Comparison of ENCODE assay signal across 30 cellular contexts in genomic region chr22:19036229-19036522, GRCh38.
"Had no signal": no experiment of that assay in that cellular context is flagged by ENCODE, and none has a peak within 500 bp of the region (broad histone marks: within the 10 kb centered on the region; RNA-seq: fewer than 3 reads in every experiment).

No MANE protein-coding gene starts in this region.

- H2AFZ ChIP-seq: PC-9 had no signal

- H3K4me2 ChIP-seq: PC-9 had no signal

- H3K27ac ChIP-seq: adrenal gland, brain microvascular endothelial cell, cardiac muscle cell, PC-9, WERI-Rb-1 had no signal

- H3K27me3 ChIP-seq: adrenal gland had no signal

- H3K4me1 Mint-ChIP-seq: activated CD4-positive, alpha-beta T cell treated with anti-CD3 and anti-CD28 coated beads, Interleukin-2, amount 10 ng/mL, durations not matched to agents 7 days and 5 days; central memory CD8-positive, alpha-beta T cell had no signal

- H3K27ac Mint-ChIP-seq: activated CD4-positive, alpha-beta T cell treated with anti-CD3 and anti-CD28 coated beads, Interleukin-2, amount 10 ng/mL, durations not matched to agents 7 days and 5 days; activated naive CD4-positive, alpha-beta T cell treated with anti-CD3 and anti-CD28 coated beads for 36 hours; activated T-helper 1 cell treated with anti-CD3 and anti-CD28 coated beads, Interleukin-12 subunit alpha, Interleukin-12 subunit beta, Interleukin-2, Interleukin-4 antibody, amounts not matched to agents 30 ng/mL and 10 ng/mL and 1 ng/mL, durations not matched to agents 14 hours and 24 hours and 36 hours had no signal

- H3K4me1 ChIP-seq: adrenal gland had no signal

- H3K27me3 Mint-ChIP-seq: central memory CD8-positive, alpha-beta T cell had no signal

- H3K4me3 ChIP-seq: adrenal gland, cardiac muscle cell, PC-9 had no signal

- H3K4me3 Mint-ChIP-seq: activated CD4-positive, alpha-beta T cell treated with anti-CD3 and anti-CD28 coated beads, Interleukin-2, amount 10 ng/mL, durations not matched to agents 7 days and 5 days; activated naive CD4-positive, alpha-beta T cell treated with anti-CD3 and anti-CD28 coated beads for 36 hours; activated T-cell treated with anti-CD3 and anti-CD28 coated beads, Interleukin-2, amount 50 U/mL, for 4 hours; activated T-helper 1 cell treated with anti-CD3 and anti-CD28 coated beads, Interleukin-12 subunit alpha, Interleukin-12 subunit beta, Interleukin-2, Interleukin-4 antibody, amounts not matched to agents 30 ng/mL and 10 ng/mL and 1 ng/mL, durations not matched to agents 14 hours and 24 hours and 36 hours; central memory CD8-positive, alpha-beta T cell had no signal

- DNase-seq: activated CD4-positive, alpha-beta T cell treated with anti-CD3 and anti-CD28 coated beads for 1 hour; activated CD4-positive, alpha-beta T cell treated with anti-CD3 and anti-CD28 coated beads, Interleukin-2, amount 10 ng/mL, durations not matched to agents 7 days and 5 days; activated CD4-positive, alpha-beta T cell treated with anti-CD3 and anti-CD28 coated beads, Interleukin-2, amount 50 U/mL, for 48 hours; activated CD4-positive, CD25-positive, alpha-beta regulatory T cell; activated CD8-positive, alpha-beta memory T cell treated with anti-CD3 and anti-CD28 coated beads, Interleukin-2, amount 50 U/mL, for 4 hours; activated gamma-delta T cell treated with Interleukin-2 at 50 U/mL for 16 hours; activated naive CD4-positive, alpha-beta T cell treated with anti-CD3 and anti-CD28 coated beads for 36 hours; activated T-cell treated with anti-CD3 and anti-CD28 coated beads for 4 hours; activated T-cell treated with anti-CD3 and anti-CD28 coated beads, Interleukin-2, amount 50 U/mL, for 4 hours; brain microvascular endothelial cell; Karpas-422; NCI-H1417 treated with DMSO at 0.1 percent for 48 hours; NCI-H187 treated with DMSO at 0.1 percent for 48 hours; NCI-H2081; NCI-H226; NCI-H446 treated with DMSO at 0.1 percent for 48 hours; NCI-H748 treated with DMSO at 0.1 percent for 48 hours; NK-92 treated with Interleukin-12 subunit alpha and Interleukin-12 subunit beta, amount 100 ng/mL, for 24 hours; PC-9; SIG-M5; SW 1271; T-helper 1 cell; T-helper 2 cell; T-helper 9 cell had no signal

- ATAC-seq: activated naive CD4-positive, alpha-beta T cell treated with anti-CD3 and anti-CD28 coated beads, Interleukin-2, amount 50 U/mL, for 72 hours; activated T-cell treated with anti-CD3 and anti-CD28 coated beads, Interleukin-2, amount 50 U/mL, for 4 hours had no signal

- H3K9me3 ChIP-seq: adrenal gland had no signal

- H3K36me3 Mint-ChIP-seq: activated naive CD4-positive, alpha-beta T cell treated with anti-CD3 and anti-CD28 coated beads, Interleukin-2, amount 50 U/mL, for 72 hours had no signal

- H3K9me3 Mint-ChIP-seq: activated CD4-positive, alpha-beta T cell treated with anti-CD3 and anti-CD28 coated beads, Interleukin-2, amount 10 ng/mL, durations not matched to agents 7 days and 5 days; activated naive CD4-positive, alpha-beta T cell treated with anti-CD3 and anti-CD28 coated beads for 36 hours; activated naive CD4-positive, alpha-beta T cell treated with anti-CD3 and anti-CD28 coated beads, Interleukin-2, amount 50 U/mL, for 72 hours; activated T-cell treated with anti-CD3 and anti-CD28 coated beads, Interleukin-2, amount 50 U/mL, for 4 hours; activated T-helper 1 cell treated with anti-CD3 and anti-CD28 coated beads, Interleukin-12 subunit alpha, Interleukin-12 subunit beta, Interleukin-2, Interleukin-4 antibody, amounts not matched to agents 30 ng/mL and 10 ng/mL and 1 ng/mL, durations not matched to agents 14 hours and 24 hours and 36 hours; central memory CD8-positive, alpha-beta T cell had no signal
